In genomic region chr12:12803186-12803585, GRCh38 we compare ENCODE assay signal across 8 cellular contexts. TPM values are rescaled to one million over a fixed set of nuclear protein-coding genes. Genes with fewer than 3 reads are reported as not detected.
DNase-seq lines count a peak whose midpoint lies in the region; ATAC-seq and TF ChIP-seq lines count a peak whose summit lies in the region.

No MANE protein-coding gene starts in this region.

- H3K27me3 ChIP-seq in breast epithelium (no peaks in the 10 kb centered on the region), lower lobe of right lung (ENCODE audit: low read depth) (no peaks in the 10 kb centered on the region), aorta (ENCODE audit: control insufficient read depth in 1 of 2, insufficient read depth in 2 of 2, low read length in 1 of 2) (no peaks in the 10 kb centered on the region)

- H3K4me3 ChIP-seq in breast epithelium (no peak overlapping the region), lower lobe of right lung (no peak overlapping the region), aorta (ENCODE audit: low read length in 2 of 2) (no peak overlapping the region)

- no peaks in the 10 kb centered on the region for H3K36me3 ChIP-seq in breast epithelium
- no peaks in the 10 kb centered on the region for H3K36me3 ChIP-seq in lower lobe of right lung
- no peaks in the 10 kb centered on the region for H3K36me3 ChIP-seq in aorta (ENCODE audit: control insufficient read depth in 1 of 2, insufficient read depth in 2 of 2, low read length in 1 of 2)

- peak; percentile 69 for ATAC-seq in GM21619 (IDR thresholded peaks at IDR 0.05; ENCODE audit: unreplicated experiment)
- peak; percentile 94 to 96 for ATAC-seq in lower lobe of right lung
- ATAC-seq in aorta (ENCODE audit: low FRiP score): peak; percentile 81

- H3K4me1 ChIP-seq in breast epithelium (no peaks in the 10 kb centered on the region), lower lobe of right lung (peaks cover 30% of the 10 kb centered on the region), aorta (ENCODE audit: control insufficient read depth in 1 of 2, insufficient read depth in 2 of 2, low read length in 2 of 2) (no peaks in the 10 kb centered on the region)

- no peaks in the 10 kb centered on the region for H3K9me3 ChIP-seq in breast epithelium
- H3K9me3 ChIP-seq in lower lobe of right lung: no peaks in the 10 kb centered on the region
- no peaks in the 10 kb centered on the region for H3K9me3 ChIP-seq in aorta (ENCODE audit: control insufficient read depth, low read length)

- H3K27ac ChIP-seq in breast epithelium (peak overlapping the region in 1 of 2 donors; percentile 64), lower lobe of right lung (peak overlapping the region; percentile 46), aorta (ENCODE audit: low read depth in 1 of 2, low read length in 2 of 2) (no peak overlapping the region)

- 0 to 4% methylated on average over 2 of the region's 2 CpGs for WGBS in aorta, 2 donors

- DNase-seq in GM03348 (ENCODE audit: low spot score): peak; percentile 77
- peak; percentile 100 for DNase-seq in HPDE6-E6E7 (ENCODE audit: extremely low spot score)
- DNase-seq in SW 1271 (lab: John Stamatoyannopoulos, UW): peak; percentile 92 to 98
- DNase-seq in breast epithelium (ENCODE audit: low spot score in 2 of 2): peak; percentile 75 to 92
- DNase-seq in lower lobe of right lung: peak; percentile 82
- peak in 1 of 2 donors; percentile 68 for DNase-seq in aorta
- DNase-seq in NCI-H2081 treated with DMSO at 0.1 percent for 48 hours (lab: John Stamatoyannopoulos, UW): no peak

- intact Hi-C loops in breast epithelium (cut with DNase I; ENCODE audit: low total_unique reads) (no loop called here), lower lobe of right lung (cut with DNase I) (no loop called here), aorta (cut with DNase I) (loop anchor here in 1 of 2 donors (10.0 kb wide), 1 partner anchor 292 kb away; no protein-coding TSS in a partner anchor)

- TF ChIP-seq CTCF in breast epithelium (IDR thresholded peaks at IDR 0.05) (no peak), lower lobe of right lung (IDR thresholded peaks at IDR 0.05) (no peak)

- TF ChIP-seq POLR2A in breast epithelium (IDR thresholded peaks at IDR 0.05): no peak

RNA-seq across cellular contexts. Expression of gene DDX47, which starts 10.0 kb away (rescaled TPM):
- total RNA-seq in breast epithelium (10 to 100 TPM; 44.8 to 81.1 (median 60.0) TPM), lower lobe of right lung (45.1 TPM), aorta (10 to 100 TPM; 42.8 to 46.0 TPM)
- polyA plus RNA-seq in aorta: 10 to 100 TPM; 23.8 to 40.6 TPM

RNA-seq across cellular contexts. Expression of gene APOLD1, which starts 17.7 kb away (rescaled TPM):
- total RNA-seq in breast epithelium (100 to 1,000 TPM in 1 of 3 donors, 10 to 100 TPM in 2; 26.7 to 236 (median 41.4) TPM), lower lobe of right lung (11.0 TPM), aorta (10 to 100 TPM; 20.2 to 94.0 TPM)
- polyA plus RNA-seq in aorta: under 1 TPM; 0.67 to 0.75 TPM
